In the genomic region with DNA sequence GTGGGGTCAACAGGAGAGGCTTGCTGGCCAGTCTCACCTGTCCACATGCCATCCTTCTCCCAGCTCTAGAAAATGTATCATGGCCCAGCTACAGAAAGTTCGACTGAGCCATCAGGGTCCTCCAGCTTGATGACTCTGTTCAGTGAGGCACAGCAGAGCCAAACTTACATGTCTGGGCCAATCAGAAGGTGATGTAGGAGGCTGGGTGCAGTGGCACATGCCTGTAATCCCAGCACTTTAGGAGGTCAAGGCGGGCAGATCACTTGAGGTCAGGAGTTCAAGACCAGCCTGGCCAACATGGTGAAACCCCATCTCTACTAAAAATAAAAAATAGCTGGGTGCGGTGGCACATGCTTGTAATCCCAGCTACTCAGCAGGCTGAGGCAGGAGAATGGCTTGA, we compare ENCODE assay signal across 1 cellular context. TPM values are rescaled to one million over a fixed set of nuclear protein-coding genes. Genes with fewer than 3 reads are reported as not detected.
"Had no signal": no experiment of that assay in that cellular context is flagged by ENCODE, and none has a peak within 500 bp of the region (broad histone marks: within the 10 kb centered on the region; RNA-seq: fewer than 3 reads in every experiment).

No MANE protein-coding gene starts in this region.

RNA-seq across cellular contexts. Expression of a gene that starts 31.5 kb away (rescaled TPM):
- total RNA-seq: ascending aorta had no signal
